ENCODE assay signal across 18 cellular contexts in the genomic region with DNA sequence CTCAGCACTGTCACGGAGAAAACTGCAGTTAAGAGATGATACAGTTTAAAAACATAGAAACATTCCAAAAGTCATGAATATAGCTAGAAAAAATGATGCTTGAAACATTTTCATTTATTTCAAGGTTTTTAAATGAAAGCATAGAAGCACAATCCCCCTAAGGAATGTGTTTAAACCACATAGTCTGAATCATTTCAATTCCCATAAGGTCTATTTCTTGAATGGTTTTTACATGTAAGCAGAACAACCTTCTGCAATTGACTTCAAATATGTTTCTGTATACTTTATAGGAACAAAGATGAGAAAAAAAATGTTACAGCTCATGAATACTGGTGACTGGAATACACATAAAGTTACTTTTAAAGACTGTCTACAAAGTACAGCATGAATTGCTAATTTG.
"Had no signal": no experiment of that assay in that cellular context is flagged by ENCODE, and none has a peak within 500 bp of the region (broad histone marks: within the 10 kb centered on the region; RNA-seq: fewer than 3 reads in every experiment).

No MANE protein-coding gene starts in this region.

- H2AFZ ChIP-seq: hepatocyte had no signal

- H3K4me1 ChIP-seq: right atrium auricular region, testis, upper lobe of left lung had no signal

- H3K27ac ChIP-seq: epithelial cell of prostate, hepatocyte, right atrium auricular region, skin epidermis, testis, upper lobe of left lung had no signal

- H3K27me3 ChIP-seq: hepatocyte, right atrium auricular region, testis, upper lobe of left lung had no signal

- H3K79me2 ChIP-seq: hepatocyte had no signal

- ATAC-seq: activated naive CD4-positive, alpha-beta T cell treated with anti-CD3 and anti-CD28 coated beads, Interleukin-2, amount 50 U/mL, for 72 hours; left lobe of liver; naive thymus-derived CD8-positive, alpha-beta T cell; stimulated activated naive CD8-positive, alpha-beta T cell treated with anti-CD3 and anti-CD28 coated beads, Interleukin-15, amount 100 ng/mL, for 72 hours; T-cell had no signal

- H3K9me3 ChIP-seq: right atrium auricular region, testis, upper lobe of left lung had no signal

- DNase-seq: activated CD4-positive, alpha-beta memory T cell treated with anti-CD3 and anti-CD28 coated beads, Interleukin-2, amount 10 ng/mL, durations not matched to agents 7 days and 5 days; activated CD4-positive, alpha-beta T cell treated with anti-CD3 and anti-CD28 coated beads for 1 hour; activated gamma-delta T cell; activated T-cell treated with anti-CD3 and anti-CD28 coated beads, Interleukin-2, amount 50 U/mL, for 48 hours; amygdala; mammary epithelial cell; naive thymus-derived CD8-positive, alpha-beta T cell; stimulated activated naive CD8-positive, alpha-beta T cell treated with anti-CD3 and anti-CD28 coated beads, Interleukin-15, amount 100 ng/mL, for 72 hours; T-cell; T-helper 9 cell; testis; upper lobe of left lung had no signal

- H3K4me3 ChIP-seq: hepatocyte, right atrium auricular region, skin epidermis, testis, upper lobe of left lung had no signal

- H3K36me3 ChIP-seq: right atrium auricular region, upper lobe of left lung had no signal

- H3K4me2 ChIP-seq: hepatocyte had no signal
